11 cellular contexts compared by ENCODE assay signal in genomic region chr6:37027811-37028469, GRCh38. TPM values are rescaled to one million over a fixed set of nuclear protein-coding genes. Genes with fewer than 3 reads are reported as not detected.
"Had no signal": no experiment of that assay in that cellular context is flagged by ENCODE, and none has a peak within 500 bp of the region (broad histone marks: within the 10 kb centered on the region; RNA-seq: fewer than 3 reads in every experiment).

No MANE protein-coding gene starts in this region.

- H3K4me3 Mint-ChIP-seq: nephron had no signal

- H3K27ac ChIP-seq: adrenal gland, colonic mucosa, heart left ventricle, uterus had no signal

- H3K4me1 ChIP-seq: adrenal gland, colonic mucosa, uterus had no signal

- H3K9me3 ChIP-seq: adrenal gland, colonic mucosa had no signal

- H3K4me3 ChIP-seq: adrenal gland, colonic mucosa, heart left ventricle, uterus had no signal

- H3K4me1 Mint-ChIP-seq: nephron had no signal

- H3K27me3 ChIP-seq: adrenal gland, colonic mucosa, heart left ventricle, uterus had no signal

- H3K36me3 ChIP-seq: adrenal gland, colonic mucosa, uterus had no signal

- DNase-seq: activated naive CD4-positive, alpha-beta T cell treated with anti-CD3 and anti-CD28 coated beads, Interleukin-2, amount 50 U/mL, for 16 hours; adrenal gland; caudate nucleus; colonic mucosa; effector CD4-positive, alpha-beta T cell; heart left ventricle; mammary epithelial cell; stimulated activated CD4-positive, alpha-beta T cell treated with anti-CD3 and anti-CD28 coated beads, Interleukin-2, amount 100 ng/mL, for 48 hours; stimulated activated CD8-positive, alpha-beta memory T cell treated with anti-CD3 and anti-CD28 coated beads, Interleukin-4, amount 100 ng/mL, for 48 hours; uterus had no signal

- H3K27ac Mint-ChIP-seq: nephron had no signal

RNA-seq across cellular contexts. Expression of gene FGD2, which starts 22.5 kb away (rescaled TPM):
- polyA plus RNA-seq: mammary epithelial cell had no signal
